In genomic region chr1:173365341-173365740, GRCh38 we compare ENCODE assay signal across 9 cellular contexts.
"Had no signal": no experiment of that assay in that cellular context is flagged by ENCODE, and none has a peak within 500 bp of the region (broad histone marks: within the 10 kb centered on the region; RNA-seq: fewer than 3 reads in every experiment).

No MANE protein-coding gene starts in this region.

- H3K4me3 ChIP-seq: GM23338 had no signal

- H3K27ac ChIP-seq: KMS-11 had no signal

- DNase-seq: H9, HCEC 1CT, IMR-90, KBM-7 had no signal

- FAIRE-seq: H1, H54, HTR-8/SVneo had no signal

- H3K4me2 ChIP-seq: GM23338, KMS-11 had no signal
